In the genomic region with DNA sequence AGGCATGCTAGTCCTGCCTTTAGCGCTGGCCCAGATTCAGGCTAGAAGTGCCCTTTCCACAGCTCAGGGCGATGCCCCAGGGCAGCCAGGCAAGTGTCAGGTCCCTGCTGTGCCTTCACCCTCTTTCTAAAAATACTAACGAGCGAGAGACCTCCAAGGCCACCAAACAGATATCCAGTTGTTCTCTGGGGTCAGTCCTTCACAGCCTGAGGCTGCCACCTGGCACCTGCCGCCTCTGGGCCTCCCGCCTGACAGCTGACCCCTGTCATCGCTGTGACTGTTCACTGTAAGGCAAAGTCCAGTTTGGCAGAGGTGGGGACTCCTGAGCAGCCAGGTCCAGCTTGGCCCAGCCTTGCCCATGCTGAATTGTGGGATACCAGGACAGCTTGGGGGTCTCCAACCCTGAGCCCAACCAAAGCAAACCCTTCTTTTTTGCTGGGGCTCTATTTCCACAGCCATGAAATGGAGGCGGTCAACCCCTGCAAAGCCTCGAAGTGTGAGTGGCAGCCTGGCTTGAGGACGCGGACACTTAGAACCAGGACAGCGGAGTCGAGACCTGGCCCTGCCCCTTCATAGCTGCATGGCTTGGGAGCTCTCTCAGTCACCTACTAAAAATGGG, we compare ENCODE assay signal across 1 cellular context.
A peak's percentile ranks its signal among the peaks of the same experiment; 100 is the strongest.
TF ChIP-seq lines count a peak whose summit lies in the region.

No MANE protein-coding gene starts in this region.

TF ChIP-seq in HepG2, 621 proteins besides CTCF, POLR2A, EP300 and RAD21 (continued from another document and continues in another):
- TF ChIP-seq ZBTB39 (CRISPR knock-in tag; IDR thresholded peaks at IDR 0.05) (no peak), ERF (CRISPR knock-in tag; IDR thresholded peaks at IDR 0.05) (peak; percentile 71; the same call in 1 of the 2 replicates), BHLHE40 (IDR thresholded peaks at IDR 0.05; ENCODE audit: low read length) (peak; percentile 57; the same call in 1 of the 2 replicates), ZNF784 (CRISPR knock-in tag; IDR thresholded peaks at IDR 0.05; ENCODE audit: borderline replicate concordance) (no peak), CREM (IDR thresholded peaks at IDR 0.05) (peak; percentile 75; the same call in 1 of the 2 replicates), CREM (CRISPR knock-in tag; IDR thresholded peaks at IDR 0.05) (no peak), SYNCRIP (IDR thresholded peaks at IDR 0.05; ENCODE audit: insufficient read depth, low read depth, low read length) (no peak), ZNF737 (CRISPR knock-in tag; IDR thresholded peaks at IDR 0.05; ENCODE audit: borderline replicate concordance) (no peak), SNAPC2 (CRISPR knock-in tag; IDR thresholded peaks at IDR 0.05) (peak; percentile 84; the same call in 1 of the 2 replicates), HOXA7 (CRISPR knock-in tag; IDR thresholded peaks at IDR 0.05) (no peak), MBD4 (IDR thresholded peaks at IDR 0.05; ENCODE audit: borderline replicate concordance, low read length) (no peak), HMGXB3 (CRISPR knock-in tag; IDR thresholded peaks at IDR 0.05; ENCODE audit: borderline replicate concordance) (peak; percentile 56), ZNF33B (CRISPR knock-in tag; IDR thresholded peaks at IDR 0.05) (no peak), NFIC (IDR thresholded peaks at IDR 0.05; ENCODE audit: low read length) (no peak), ZBTB25 (CRISPR knock-in tag; IDR thresholded peaks at IDR 0.05) (0 out of 2 replicates have a peak, but pooled peaks have one; percentile 61), MTF2 (CRISPR knock-in tag; IDR thresholded peaks at IDR 0.05; ENCODE audit: borderline replicate concordance) (no peak), TCF7 (IDR thresholded peaks at IDR 0.05; ENCODE audit: low read depth) (0 out of 2 replicates have a peak, but pooled peaks have one; percentile 52), FOSL1 (CRISPR knock-in tag; IDR thresholded peaks at IDR 0.05; ENCODE audit: borderline replicate concordance) (no peak), ZIK1 (CRISPR knock-in tag; IDR thresholded peaks at IDR 0.05; ENCODE audit: borderline replicate concordance, low read depth) (peak; percentile 69; the same call in 1 of the 2 replicates), ZNF12 (CRISPR knock-in tag; IDR thresholded peaks at IDR 0.05) (no peak), ZNF629 (CRISPR knock-in tag; conservative IDR thresholded peaks at IDR 0.05) (no peak), REPIN1 (CRISPR knock-in tag; IDR thresholded peaks at IDR 0.05; ENCODE audit: borderline replicate concordance, low read depth) (no peak), ZNF670 (CRISPR knock-in tag; IDR thresholded peaks at IDR 0.05; ENCODE audit: borderline replicate concordance) (no peak), NR2F1 (CRISPR knock-in tag; IDR thresholded peaks at IDR 0.05) (peak in 1 of 2 experiments; percentile 83; a peak in 2 of 4 replicates), ZNF883 (CRISPR knock-in tag; IDR thresholded peaks at IDR 0.05; ENCODE audit: not compliant biosample characterization) (peak; percentile 33), ZNF777 (CRISPR knock-in tag; IDR thresholded peaks at IDR 0.05) (0 out of 2 replicates have a peak, but pooled peaks have one; percentile 28)
- TF ChIP-seq, protein P1, sequence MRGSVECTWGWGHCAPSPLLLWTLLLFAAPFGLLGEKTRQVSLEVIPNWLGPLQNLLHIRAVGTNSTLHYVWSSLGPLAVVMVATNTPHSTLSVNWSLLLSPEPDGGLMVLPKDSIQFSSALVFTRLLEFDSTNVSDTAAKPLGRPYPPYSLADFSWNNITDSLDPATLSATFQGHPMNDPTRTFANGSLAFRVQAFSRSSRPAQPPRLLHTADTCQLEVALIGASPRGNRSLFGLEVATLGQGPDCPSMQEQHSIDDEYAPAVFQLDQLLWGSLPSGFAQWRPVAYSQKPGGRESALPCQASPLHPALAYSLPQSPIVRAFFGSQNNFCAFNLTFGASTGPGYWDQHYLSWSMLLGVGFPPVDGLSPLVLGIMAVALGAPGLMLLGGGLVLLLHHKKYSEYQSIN (CRISPR knock-in tag; IDR thresholded peaks at IDR 0.05; ENCODE audit: borderline replicate concordance) = no peak
- TF ChIP-seq, protein P2, sequence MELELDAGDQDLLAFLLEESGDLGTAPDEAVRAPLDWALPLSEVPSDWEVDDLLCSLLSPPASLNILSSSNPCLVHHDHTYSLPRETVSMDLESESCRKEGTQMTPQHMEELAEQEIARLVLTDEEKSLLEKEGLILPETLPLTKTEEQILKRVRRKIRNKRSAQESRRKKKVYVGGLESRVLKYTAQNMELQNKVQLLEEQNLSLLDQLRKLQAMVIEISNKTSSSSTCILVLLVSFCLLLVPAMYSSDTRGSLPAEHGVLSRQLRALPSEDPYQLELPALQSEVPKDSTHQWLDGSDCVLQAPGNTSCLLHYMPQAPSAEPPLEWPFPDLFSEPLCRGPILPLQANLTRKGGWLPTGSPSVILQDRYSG (CRISPR knock-in tag; IDR thresholded peaks at IDR 0.05) = no peak
- TF ChIP-seq, protein P3, sequence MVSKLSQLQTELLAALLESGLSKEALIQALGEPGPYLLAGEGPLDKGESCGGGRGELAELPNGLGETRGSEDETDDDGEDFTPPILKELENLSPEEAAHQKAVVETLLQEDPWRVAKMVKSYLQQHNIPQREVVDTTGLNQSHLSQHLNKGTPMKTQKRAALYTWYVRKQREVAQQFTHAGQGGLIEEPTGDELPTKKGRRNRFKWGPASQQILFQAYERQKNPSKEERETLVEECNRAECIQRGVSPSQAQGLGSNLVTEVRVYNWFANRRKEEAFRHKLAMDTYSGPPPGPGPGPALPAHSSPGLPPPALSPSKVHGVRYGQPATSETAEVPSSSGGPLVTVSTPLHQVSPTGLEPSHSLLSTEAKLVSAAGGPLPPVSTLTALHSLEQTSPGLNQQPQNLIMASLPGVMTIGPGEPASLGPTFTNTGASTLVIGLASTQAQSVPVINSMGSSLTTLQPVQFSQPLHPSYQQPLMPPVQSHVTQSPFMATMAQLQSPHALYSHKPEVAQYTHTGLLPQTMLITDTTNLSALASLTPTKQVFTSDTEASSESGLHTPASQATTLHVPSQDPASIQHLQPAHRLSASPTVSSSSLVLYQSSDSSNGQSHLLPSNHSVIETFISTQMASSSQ (IDR thresholded peaks at IDR 0.05; ENCODE audit: low read depth) = 0 out of 2 replicates have a peak, but pooled peaks have one; percentile 36
- TF ChIP-seq, protein P3 (CRISPR knock-in tag; IDR thresholded peaks at IDR 0.05; ENCODE audit: borderline replicate concordance) = no peak; the same call in 1 of the 2 replicates
- TF ChIP-seq, protein P4, sequence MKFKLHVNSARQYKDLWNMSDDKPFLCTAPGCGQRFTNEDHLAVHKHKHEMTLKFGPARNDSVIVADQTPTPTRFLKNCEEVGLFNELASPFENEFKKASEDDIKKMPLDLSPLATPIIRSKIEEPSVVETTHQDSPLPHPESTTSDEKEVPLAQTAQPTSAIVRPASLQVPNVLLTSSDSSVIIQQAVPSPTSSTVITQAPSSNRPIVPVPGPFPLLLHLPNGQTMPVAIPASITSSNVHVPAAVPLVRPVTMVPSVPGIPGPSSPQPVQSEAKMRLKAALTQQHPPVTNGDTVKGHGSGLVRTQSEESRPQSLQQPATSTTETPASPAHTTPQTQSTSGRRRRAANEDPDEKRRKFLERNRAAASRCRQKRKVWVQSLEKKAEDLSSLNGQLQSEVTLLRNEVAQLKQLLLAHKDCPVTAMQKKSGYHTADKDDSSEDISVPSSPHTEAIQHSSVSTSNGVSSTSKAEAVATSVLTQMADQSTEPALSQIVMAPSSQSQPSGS (CRISPR knock-in tag; IDR thresholded peaks at IDR 0.05) = 0 out of 2 replicates have a peak, but pooled peaks have one; percentile 59
